ENCODE assay signal across 20 cellular contexts in genomic region chr18:58398648-58399398, GRCh38.
"Had no signal": no experiment of that assay in that cellular context is flagged by ENCODE, and none has a peak within 500 bp of the region (broad histone marks: within the 10 kb centered on the region; RNA-seq: fewer than 3 reads in every experiment).

No MANE protein-coding gene starts in this region.

- H3K27ac Mint-ChIP-seq: activated CD4-positive, alpha-beta memory T cell treated with anti-CD3 and anti-CD28 coated beads for 36 hours; activated CD8-positive, alpha-beta memory T cell treated with anti-CD3 and anti-CD28 coated beads, Interleukin-2, amount 10 ng/mL, durations not matched to agents 7 days and 5 days; activated naive CD4-positive, alpha-beta T cell treated with anti-CD3 and anti-CD28 coated beads for 36 hours; activated T-helper 2 cell treated with anti-CD3 and anti-CD28 coated beads, Interferon-gamma antibody, Interleukin-2, Interleukin-4, amounts not matched to agents 10 μg/mL and 5 μg/mL and 100 μg/mL, durations not matched to agents 14 hours and 24 hours and 36 hours; stimulated activated naive CD8-positive, alpha-beta T cell treated with anti-CD3 and anti-CD28 coated beads, Interleukin-15, Interleukin-2, amounts not matched to agents 100 ng/mL and 50 ng/mL, for 24 hours; WTC11 had no signal

- H3K4me3 ChIP-seq: body of pancreas, left ventricle myocardium inferior, neural progenitor cell, psoas muscle, skin epidermis, testis, upper lobe of left lung had no signal

- H3K27me3 Mint-ChIP-seq: activated CD4-positive, alpha-beta T cell treated with anti-CD3 and anti-CD28 coated beads for 36 hours; stimulated activated naive CD8-positive, alpha-beta T cell treated with anti-CD3 and anti-CD28 coated beads, Interleukin-15, Interleukin-2, amounts not matched to agents 100 ng/mL and 50 ng/mL, for 24 hours had no signal

- ATAC-seq: activated CD4-positive, alpha-beta T cell treated with anti-CD3 and anti-CD28 coated beads for 36 hours; activated CD8-positive, alpha-beta memory T cell treated with anti-CD3 and anti-CD28 coated beads, Interleukin-2, amount 10 ng/mL, durations not matched to agents 7 days and 5 days; body of pancreas; right cardiac atrium had no signal

- H3K27me3 ChIP-seq: body of pancreas, neural progenitor cell, testis, upper lobe of left lung had no signal

- H3K36me3 ChIP-seq: neural progenitor cell had no signal

- H3K4me1 ChIP-seq: testis had no signal

- H3K9me3 ChIP-seq: body of pancreas, left ventricle myocardium inferior, psoas muscle, testis, upper lobe of left lung had no signal

- H3K36me3 Mint-ChIP-seq: activated CD4-positive, alpha-beta memory T cell treated with anti-CD3 and anti-CD28 coated beads for 36 hours; activated CD8-positive, alpha-beta memory T cell treated with anti-CD3 and anti-CD28 coated beads, Interleukin-2, amount 10 ng/mL, durations not matched to agents 7 days and 5 days; neural progenitor cell had no signal

- H3K4me3 Mint-ChIP-seq: activated CD4-positive, alpha-beta memory T cell treated with anti-CD3 and anti-CD28 coated beads for 36 hours; activated CD4-positive, alpha-beta T cell treated with anti-CD3 and anti-CD28 coated beads for 36 hours; activated CD8-positive, alpha-beta memory T cell treated with anti-CD3 and anti-CD28 coated beads, Interleukin-2, amount 10 ng/mL, durations not matched to agents 7 days and 5 days; activated naive CD4-positive, alpha-beta T cell treated with anti-CD3 and anti-CD28 coated beads for 36 hours; neural progenitor cell; stimulated activated naive CD8-positive, alpha-beta T cell treated with anti-CD3 and anti-CD28 coated beads, Interleukin-15, Interleukin-2, amounts not matched to agents 100 ng/mL and 50 ng/mL, for 24 hours; WTC11 had no signal

- H3K27ac ChIP-seq: body of pancreas, left ventricle myocardium inferior, neural progenitor cell, psoas muscle, skin epidermis, testis, upper lobe of left lung had no signal

- H3K9me3 Mint-ChIP-seq: activated CD4-positive, alpha-beta memory T cell treated with anti-CD3 and anti-CD28 coated beads for 36 hours; activated naive CD4-positive, alpha-beta T cell treated with anti-CD3 and anti-CD28 coated beads for 36 hours; activated T-helper 2 cell treated with anti-CD3 and anti-CD28 coated beads, Interferon-gamma antibody, Interleukin-2, Interleukin-4, amounts not matched to agents 10 μg/mL and 5 μg/mL and 100 μg/mL, durations not matched to agents 14 hours and 24 hours and 36 hours; neural progenitor cell; stimulated activated naive CD8-positive, alpha-beta T cell treated with anti-CD3 and anti-CD28 coated beads, Interleukin-15, Interleukin-2, amounts not matched to agents 100 ng/mL and 50 ng/mL, for 24 hours; WTC11 had no signal

- DNase-seq: activated CD4-positive, alpha-beta memory T cell treated with anti-CD3 and anti-CD28 coated beads for 36 hours; activated CD4-positive, alpha-beta T cell treated with anti-CD3 and anti-CD28 coated beads for 36 hours; activated CD8-positive, alpha-beta memory T cell treated with anti-CD3 and anti-CD28 coated beads, Interleukin-2, amount 10 ng/mL, durations not matched to agents 7 days and 5 days; activated naive CD4-positive, alpha-beta T cell treated with anti-CD3 and anti-CD28 coated beads for 36 hours; body of pancreas; caudate nucleus; erythroblast; foreskin melanocyte; hypothalamus; left ventricle myocardium inferior; psoas muscle; right cardiac atrium; SW 1271; testis had no signal

- H3K9ac ChIP-seq: neural progenitor cell had no signal
